In genomic region chr11:29481721-29482120, GRCh38 we compare ENCODE assay signal across 21 cellular contexts.
DNase-seq lines count a peak whose midpoint lies in the region; ATAC-seq and TF ChIP-seq lines count a peak whose summit lies in the region.
"Had no signal": no experiment of that assay in that cellular context is flagged by ENCODE, and none has a peak within 500 bp of the region (broad histone marks: within the 10 kb centered on the region; RNA-seq: fewer than 3 reads in every experiment).

No MANE protein-coding gene starts in this region.

- no peaks in the 10 kb centered on the region for H3K36me3 ChIP-seq in osteoblast (ENCODE audit: insufficient read depth, low read length)
- H3K36me3 ChIP-seq: BE2C; BLaER1 treated with 17β-estradiol and CSF1 and Interleukin-3, amounts not matched to agents 10 nM and 100 nM had no signal

- no peak overlapping the region for H2AFZ ChIP-seq in osteoblast (ENCODE audit: low read length)
- H2AFZ ChIP-seq: GM23338 had no signal

- no peaks in the 10 kb centered on the region for H3K27me3 ChIP-seq in osteoblast (ENCODE audit: insufficient read depth, low read length)
- H3K27me3 ChIP-seq: BE2C; BLaER1 treated with 17β-estradiol and CSF1 and Interleukin-3, amounts not matched to agents 10 nM and 100 nM had no signal

- intact Hi-C loops in left ventricle myocardium superior (cut with micrococcal nuclease), result no loop called here
- intact Hi-C loops in cardiac septum (cut with DNase I), result no loop called here

- ATAC-seq in left ventricle myocardium superior (peak; percentile 15), HG03025 (IDR thresholded peaks at IDR 0.05; ENCODE audit: low FRiP score, unreplicated experiment) (no peak)
- ATAC-seq: A549, GM23338, HCT116 had no signal

- H3K27ac ChIP-seq in osteoblast (ENCODE audit: low read depth, low read length), result no peak overlapping the region
- H3K27ac ChIP-seq: A549; BLaER1 treated with 17β-estradiol and CSF1 and Interleukin-3, amounts not matched to agents 10 nM and 100 nM had no signal

- no peak overlapping the region for H3K4me3 ChIP-seq in osteoblast (ENCODE audit: insufficient read depth, low read length)
- H3K4me3 ChIP-seq: A549; BLaER1 treated with 17β-estradiol and CSF1 and Interleukin-3, amounts not matched to agents 10 nM and 100 nM; GM23338 had no signal

- H3K4me1 ChIP-seq in osteoblast (ENCODE audit: insufficient read depth, low read length), result no peaks in the 10 kb centered on the region
- H3K4me1 ChIP-seq: A549, BE2C had no signal

- H3K4me2 ChIP-seq in osteoblast (ENCODE audit: insufficient read depth, low read length), result no peak overlapping the region
- H3K4me2 ChIP-seq: A549; BLaER1 treated with 17β-estradiol and CSF1 and Interleukin-3, amounts not matched to agents 10 nM and 100 nM; GM23338 had no signal

- no peak for DNase-seq in left ventricle myocardium superior
- no peak for DNase-seq in cardiac septum (ENCODE audit: low spot score)
- DNase-seq in dermis blood vessel endothelial cell, result peak; percentile 11
- DNase-seq in osteoblast (ENCODE audit: insufficient read length, low spot score, missing footprints), result peak; percentile 9
- no peak for DNase-seq in OCI-M2 (lab: John Stamatoyannopoulos, UW; ENCODE audit: unreplicated experiment)
- no peak for DNase-seq in DMS53 (lab: John Stamatoyannopoulos, UW)
- DNase-seq: 8988T; ACHN; AML-193; BE2C; CD4-positive, alpha-beta T cell; CD8-positive, alpha-beta memory T cell; DMS 273 treated with DMSO at 0.1 percent for 48 hours; DMS79 treated with DMSO at 0.1 percent for 48 hours; GF-D8; H9 had no signal

- H3K9me3 ChIP-seq in osteoblast (ENCODE audit: low read depth, low read length), result no peaks in the 10 kb centered on the region
- H3K9me3 ChIP-seq: A549; BE2C; BLaER1 treated with 17β-estradiol and CSF1 and Interleukin-3, amounts not matched to agents 10 nM and 100 nM had no signal

- no peaks in the 10 kb centered on the region for H4K20me1 ChIP-seq in osteoblast (ENCODE audit: insufficient read depth, low read length)
- H4K20me1 ChIP-seq: BLaER1 treated with 17β-estradiol and CSF1 and Interleukin-3, amounts not matched to agents 10 nM and 100 nM had no signal

- H3K79me2 ChIP-seq in osteoblast (ENCODE audit: insufficient read depth, low read length), result no peaks in the 10 kb centered on the region

- TF ChIP-seq CTCF in osteoblast (IDR thresholded peaks at IDR 0.05; ENCODE audit: extremely low read depth, low read depth, low read length), result no peak

Comparison
In these comparisons a context has a peak if more than half of its experiments do, and no peak if none do; other contexts are left out.
1. DNase-seq: peak in dermis blood vessel endothelial cell (single experiment) and osteoblast (single experiment); none in left ventricle myocardium superior (single experiment), cardiac septum (single experiment), OCI-M2 (single experiment) and DMS53 (single experiment).